9 cellular contexts compared by ENCODE assay signal in genomic region chr5:77852514-77853352, GRCh38.
DNase-seq lines count a peak whose midpoint lies in the region; ATAC-seq, FAIRE-seq and TF ChIP-seq lines count a peak whose summit lies in the region.
"Had no signal": no experiment of that assay in that cellular context is flagged by ENCODE, and none has a peak within 500 bp of the region (broad histone marks: within the 10 kb centered on the region; RNA-seq: fewer than 3 reads in every experiment).

No MANE protein-coding gene starts in this region.

- H3K4me1 ChIP-seq in SJSA1 (replicated peaks) (peaks cover 10% of the 10 kb centered on the region), kidney (ENCODE audit: control insufficient read depth in 1 of 2, insufficient read depth in 1 of 2, low read depth in 1 of 2, low read length in 2 of 2) (peaks cover 4 to 6% of the 10 kb centered on the region in 2 donors), small intestine (ENCODE audit: control insufficient read depth in 2 of 2, insufficient read depth in 1 of 2, low read depth in 1 of 2, low read length in 1 of 2) (no peaks in the 10 kb centered on the region)

- H3K4me3 Mint-ChIP-seq in central memory CD8-positive, alpha-beta T cell = peak overlapping the region; percentile 72

- ATAC-seq in GM18508 (IDR thresholded peaks at IDR 0.05; ENCODE audit: insufficient read depth, unreplicated experiment) (peak; percentile 70), HG03135 (IDR thresholded peaks at IDR 0.05; ENCODE audit: unreplicated experiment) (peak; percentile 64)
- peak; percentile 62 for ATAC-seq in central memory CD8-positive, alpha-beta T cell (replicated peaks; ENCODE audit: extremely low read depth, poor library complexity, severe bottlenecking)
- ATAC-seq: HCT116 had no signal

- no peaks in the 10 kb centered on the region for H3K36me3 ChIP-seq in SJSA1
- H3K36me3 ChIP-seq in kidney (ENCODE audit: control insufficient read depth in 1 of 2, insufficient read depth in 2 of 2, low read length in 2 of 2) = no peaks in the 10 kb centered on the region
- no peaks in the 10 kb centered on the region for H3K36me3 ChIP-seq in small intestine (ENCODE audit: control insufficient read depth in 2 of 2, insufficient read depth in 2 of 2, low read length in 2 of 2)

- H3K9me3 ChIP-seq in SJSA1 (replicated peaks) = peaks cover 3% of the 10 kb centered on the region; the same call in 1 of the 2 replicates
- no peaks in the 10 kb centered on the region for H3K9me3 ChIP-seq in kidney (ENCODE audit: control insufficient read depth in 1 of 2, low read length in 2 of 2)
- H3K9me3 ChIP-seq in small intestine (ENCODE audit: control insufficient read depth, low read depth) = no peaks in the 10 kb centered on the region

- in situ Hi-C loops in ACHN (cut with HindIII; ENCODE audit: low pct_ligation_motif_present, low pct_unique_long_range_greater_than_20kb, low sequenced_read_pairs) = no loop called here

- H3K27ac Mint-ChIP-seq in central memory CD8-positive, alpha-beta T cell (ENCODE audit: low read depth) = no peak overlapping the region

- peak; percentile 71 for DNase-seq in ACHN
- peak; percentile 47 to 74 for DNase-seq in SJSA1 (ENCODE audit: low read depth in 1 of 2, low spot score in 2 of 2)
- no peak for DNase-seq in central memory CD8-positive, alpha-beta T cell (ENCODE audit: low spot score in 2 of 2)
- peak; percentile 86 for DNase-seq in kidney
- DNase-seq in small intestine = no peak
- DNase-seq in NCI-H1048 (lab: John Stamatoyannopoulos, UW) = no peak

- no peaks in the 10 kb centered on the region for H3K27me3 ChIP-seq in SJSA1 (replicated peaks)
- peaks cover 4 to 13% of the 10 kb centered on the region in 2 donors for H3K27me3 ChIP-seq in small intestine (ENCODE audit: control insufficient read depth in 2 of 2, insufficient read depth in 2 of 2, low read length in 2 of 2)

- 3 to 5% (median 5%) methylated on average over 27 to 28 of the region's 28 CpGs for WGBS in small intestine, 3 donors

- H3K27me3 Mint-ChIP-seq in central memory CD8-positive, alpha-beta T cell = peaks cover 71% of the 10 kb centered on the region

- peaks cover 11% of the 10 kb centered on the region for H3K4me1 Mint-ChIP-seq in central memory CD8-positive, alpha-beta T cell

- no peak for TF ChIP-seq CTCF in kidney (IDR thresholded peaks at IDR 0.05; ENCODE audit: borderline replicate concordance, extremely low read depth, insufficient read depth)

- H3K4me3 ChIP-seq in SJSA1 (peak overlapping the region; percentile 43), kidney (ENCODE audit: low read length in 2 of 2) (peak overlapping the region; percentile 69 to 83), small intestine (ENCODE audit: low read depth in 1 of 2, low read length in 2 of 2) (peak overlapping the region; percentile 11 to 22)

- no peaks in the 10 kb centered on the region for H3K9me3 Mint-ChIP-seq in central memory CD8-positive, alpha-beta T cell

- intact Hi-C loops in kidney (cut with DNase I) = no loop called here

- no peak for FAIRE-seq in kidney (lab: Jason Lieb, UNC)
- no peak for FAIRE-seq in small intestine (lab: Jason Lieb, UNC)

- H3K27ac ChIP-seq in SJSA1 (no peak overlapping the region), kidney (ENCODE audit: low read depth in 2 of 2, low read length in 2 of 2) (no peak overlapping the region), small intestine (ENCODE audit: low read depth in 1 of 2, low read length in 1 of 2) (no peak overlapping the region)

- H3K9ac ChIP-seq in kidney (ENCODE audit: low read length in 2 of 2) = no peak overlapping the region

- peaks cover 4% of the 10 kb centered on the region for H3K36me3 Mint-ChIP-seq in central memory CD8-positive, alpha-beta T cell (ENCODE audit: insufficient read depth)

Comparison
In these comparisons a context has a peak if more than half of its experiments do, and no peak if none do; other contexts are left out.
1. DNase-seq: peak in ACHN (single experiment), SJSA1 (2 of 2) and kidney (single experiment); none in central memory CD8-positive, alpha-beta T cell (0 of 2), small intestine (single experiment) and NCI-H1048 (single experiment).
2. H3K4me3 ChIP-seq: peak in every context shown above with its lines; median percentile 76 in kidney; 43 in SJSA1; 16 in small intestine.
3. Peak in every context shown above with its lines, with median percentiles within 50 percentile points of each other: ATAC-seq.